Comparison of ENCODE assay signal across 8 cellular contexts in genomic region chr2:137467246-137467862, GRCh38.
A peak's percentile ranks its signal among the peaks of the same experiment; 100 is the strongest.
DNase-seq lines count a peak whose midpoint lies in the region; ATAC-seq, FAIRE-seq and TF ChIP-seq lines count a peak whose summit lies in the region.

No MANE protein-coding gene starts in this region.

- FAIRE-seq in D721Med (lab: Jason Lieb, UNC), result peak; percentile 89

- in situ Hi-C loops in brain microvascular endothelial cell (cut with HindIII; ENCODE audit: low pct_ligation_motif_present, low sequenced_read_pairs), result no loop called here

- H3K27ac Mint-ChIP-seq in activated CD8-positive, alpha-beta memory T cell treated with anti-CD3 and anti-CD28 coated beads, Interleukin-2, amount 10 ng/mL, durations not matched to agents 7 days and 5 days, result no peak overlapping the region

- no peaks in the 10 kb centered on the region for H3K36me3 Mint-ChIP-seq in activated CD8-positive, alpha-beta memory T cell treated with anti-CD3 and anti-CD28 coated beads, Interleukin-2, amount 10 ng/mL, durations not matched to agents 7 days and 5 days

- no peak for DNase-seq in D721Med (ENCODE audit: insufficient read length, low spot score)
- peak; percentile 70 for DNase-seq in NCI-H2227 (lab: John Stamatoyannopoulos, UW; ENCODE audit: unreplicated experiment)
- peak; percentile 65 for DNase-seq in brain microvascular endothelial cell
- DNase-seq in medulla oblongata (ENCODE audit: extremely low spot score), result peak; percentile 50
- no peak for DNase-seq in activated CD8-positive, alpha-beta memory T cell treated with anti-CD3 and anti-CD28 coated beads, Interleukin-2, amount 10 ng/mL, durations not matched to agents 7 days and 5 days
- DNase-seq in HCEC 1CT, result no peak

- H3K4me1 Mint-ChIP-seq in activated CD8-positive, alpha-beta memory T cell treated with anti-CD3 and anti-CD28 coated beads, Interleukin-2, amount 10 ng/mL, durations not matched to agents 7 days and 5 days, result no peaks in the 10 kb centered on the region

- TF ChIP-seq CTCF in D721Med (IDR thresholded peaks at IDR 0.05; ENCODE audit: insufficient read depth, missing control alignments), result peak; percentile 59
- peak; percentile 77 for TF ChIP-seq CTCF in brain microvascular endothelial cell (IDR thresholded peaks at IDR 0.05; ENCODE audit: low read depth, low read length, missing control alignments)

- peak; percentile 95 for ATAC-seq in GM18907 (IDR thresholded peaks at IDR 0.05; ENCODE audit: unreplicated experiment)
- ATAC-seq in HG03045 (IDR thresholded peaks at IDR 0.05; ENCODE audit: unreplicated experiment), result peak; percentile 83
- ATAC-seq in activated CD8-positive, alpha-beta memory T cell treated with anti-CD3 and anti-CD28 coated beads, Interleukin-2, amount 10 ng/mL, durations not matched to agents 7 days and 5 days, result no peak

- H3K9me3 Mint-ChIP-seq in activated CD8-positive, alpha-beta memory T cell treated with anti-CD3 and anti-CD28 coated beads, Interleukin-2, amount 10 ng/mL, durations not matched to agents 7 days and 5 days (ENCODE audit: low read depth), result no peaks in the 10 kb centered on the region

- H3K4me3 Mint-ChIP-seq in activated CD8-positive, alpha-beta memory T cell treated with anti-CD3 and anti-CD28 coated beads, Interleukin-2, amount 10 ng/mL, durations not matched to agents 7 days and 5 days, result no peak overlapping the region

- H3K27ac ChIP-seq in brain microvascular endothelial cell, result no peak overlapping the region

- no peaks in the 10 kb centered on the region for H3K27me3 Mint-ChIP-seq in activated CD8-positive, alpha-beta memory T cell treated with anti-CD3 and anti-CD28 coated beads, Interleukin-2, amount 10 ng/mL, durations not matched to agents 7 days and 5 days

- no peaks in the 10 kb centered on the region for H3K27me3 ChIP-seq in brain microvascular endothelial cell (replicated peaks)

- H3K36me3 ChIP-seq in brain microvascular endothelial cell (replicated peaks), result no peaks in the 10 kb centered on the region

- CTCF ChIA-PET in activated CD8-positive, alpha-beta memory T cell treated with anti-CD3 and anti-CD28 coated beads, Interleukin-2, amount 10 ng/mL, durations not matched to agents 7 days and 5 days (lab: Charles Lee), result no interaction called here

- H3K4me3 ChIP-seq in brain microvascular endothelial cell (ENCODE audit: low read depth, low read length), result no peak overlapping the region

Comparison
In these comparisons a context has a peak if more than half of its experiments do, and no peak if none do; other contexts are left out.
1. DNase-seq: peak in NCI-H2227 (single experiment), brain microvascular endothelial cell (single experiment) and medulla oblongata (single experiment); none in D721Med (single experiment), activated CD8-positive, alpha-beta memory T cell treated with anti-CD3 and anti-CD28 coated beads, Interleukin-2, amount 10 ng/mL, durations not matched to agents 7 days and 5 days (single experiment) and HCEC 1CT (single experiment).